14 cellular contexts compared by ENCODE assay signal in the genomic region with DNA sequence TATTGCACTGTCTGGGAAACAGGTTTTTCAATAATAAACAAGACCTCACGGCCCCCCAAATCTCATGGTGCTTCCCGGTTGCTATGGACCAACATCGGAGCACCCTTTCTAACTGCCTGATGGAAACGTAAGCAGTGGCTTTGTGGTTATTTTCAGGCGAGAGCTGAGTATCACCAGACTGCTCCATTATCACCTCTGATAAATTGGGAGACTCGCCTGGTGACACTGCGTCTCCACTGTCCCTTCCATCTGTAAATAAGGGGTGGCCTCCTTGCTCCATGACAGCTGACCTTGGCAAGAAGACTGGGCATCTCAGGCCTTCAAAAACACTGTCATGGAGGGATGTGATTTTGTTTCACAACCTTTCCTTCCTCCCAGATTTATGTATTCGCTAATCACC. TPM values are rescaled to one million over a fixed set of nuclear protein-coding genes. Genes with fewer than 3 reads are reported as not detected.
DNase-seq lines count a peak whose midpoint lies in the region; ATAC-seq and TF ChIP-seq lines count a peak whose summit lies in the region.
"Had no signal": no experiment of that assay in that cellular context is flagged by ENCODE, and none has a peak within 500 bp of the region (broad histone marks: within the 10 kb centered on the region; RNA-seq: fewer than 3 reads in every experiment).

No MANE protein-coding gene starts in this region.

- peak; percentile 31 to 44 for ATAC-seq in left cardiac atrium
- ATAC-seq in Right ventricle myocardium superior (ENCODE audit: poor library complexity) = no peak
- ATAC-seq: HCT116 had no signal

- intact Hi-C loops in left cardiac atrium (cut with DNase I) = no loop called here
- intact Hi-C loops in Right ventricle myocardium superior (cut with DNase I) = no loop called here

- H3K27ac ChIP-seq in VCaP = peak overlapping the region; percentile 54
- H3K27ac ChIP-seq: GM23248 had no signal

- TF ChIP-seq CTCF in VCaP (conservative IDR thresholded peaks at IDR 0.05) = no peak

- no peak for DNase-seq in left cardiac atrium
- DNase-seq in Right ventricle myocardium superior = no peak
- peak; percentile 46 for DNase-seq in NCI-H748 (lab: John Stamatoyannopoulos, UW; ENCODE audit: unreplicated experiment)
- no peak for DNase-seq in SW480 (ENCODE audit: low spot score)
- DNase-seq in GM03348 (ENCODE audit: low spot score) = no peak
- DNase-seq: C1 segment of cervical spinal cord; Calu3; CD4-positive, alpha-beta memory T cell; DMS53; GF-D8; GM23248; H7 had no signal

RNA-seq across cellular contexts. Expression of gene CDH4, which starts 17.8 kb away (rescaled TPM):
- under 1 TPM; 0.06 to 0.08 TPM for total RNA-seq in left cardiac atrium
- 0.05 TPM for total RNA-seq in Right ventricle myocardium superior
- total RNA-seq: Calu3 had no signal
